Comparison of ENCODE assay signal across 1 cellular context in the genomic region with DNA sequence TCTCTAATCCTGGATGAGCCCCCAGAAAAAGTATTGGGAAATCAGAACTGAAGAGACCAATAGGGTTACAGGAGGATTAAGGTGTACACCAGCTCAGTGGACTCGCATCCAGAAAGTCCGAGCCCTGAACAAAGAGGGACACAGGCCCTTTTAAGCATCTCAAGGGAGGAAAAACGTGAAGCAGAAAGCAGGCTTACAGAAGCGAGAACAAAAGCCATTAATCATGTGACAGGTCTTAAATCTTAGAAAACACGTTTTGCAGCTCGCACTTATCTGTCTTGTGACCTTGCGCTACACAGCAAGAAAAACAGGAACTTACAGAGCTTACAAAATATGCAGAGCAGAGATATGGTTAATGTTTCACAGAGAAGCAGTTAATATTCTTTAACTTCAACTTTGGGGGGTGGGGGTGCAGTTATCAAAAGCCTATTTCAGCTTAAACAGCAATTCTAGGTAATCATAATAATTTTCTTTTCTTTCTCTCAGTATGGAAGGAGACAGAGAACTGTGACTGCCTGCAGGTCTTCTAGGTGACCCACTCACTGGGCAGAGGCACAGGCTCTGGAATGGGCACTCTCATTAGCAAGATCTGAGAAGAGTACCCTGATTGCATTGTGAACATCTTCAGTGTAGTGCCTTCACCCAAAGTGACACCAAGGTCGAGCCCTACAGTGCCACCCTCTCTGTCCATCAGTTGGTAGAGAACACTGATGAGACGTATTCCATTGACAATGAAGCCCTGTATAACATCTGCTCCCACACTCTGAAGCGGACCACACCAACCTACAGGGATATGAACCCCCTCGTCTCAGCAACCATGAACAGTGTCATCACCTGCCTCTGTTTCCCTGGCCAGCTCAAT.
TF ChIP-seq lines count a peak whose summit lies in the region.

No MANE protein-coding gene starts in this region.

TF ChIP-seq in K562, 482 proteins besides CTCF, POLR2A, EP300 and RAD21 (continued from another document and continues in another):
- TF ChIP-seq ZNF318 (IDR thresholded peaks at IDR 0.05; ENCODE audit: borderline replicate concordance in 1 of 2, low read depth in 1 of 2): 0 out of 4 replicates have a peak, but pooled peaks have one; percentile 40 to 63
- no peak for TF ChIP-seq ATF1 (CRISPR knock-in tag; IDR thresholded peaks at IDR 0.05)
- peak; percentile 65 for TF ChIP-seq ATF1 (tag; IDR thresholded peaks at IDR 0.05)
- TF ChIP-seq SREBF1 (IDR thresholded peaks at IDR 0.05; ENCODE audit: borderline replicate concordance, low read depth, low read length): no peak
- TF ChIP-seq ZNF134 (CRISPR knock-in tag; conservative IDR thresholded peaks at IDR 0.05): no peak
- TF ChIP-seq ZNF445 (CRISPR knock-in tag; IDR thresholded peaks at IDR 0.05; ENCODE audit: low read depth): peak; percentile 68; the same call in 1 of the 2 replicates
- no peak for TF ChIP-seq ZNF121 (CRISPR knock-in tag; conservative IDR thresholded peaks at IDR 0.05)
- TF ChIP-seq SRSF3 (IDR thresholded peaks at IDR 0.05; ENCODE audit: insufficient read depth, low read length): no peak
- no peak for TF ChIP-seq ZNF324 (CRISPR knock-in tag; IDR thresholded peaks at IDR 0.05)
- no peak for TF ChIP-seq HDAC1 (IDR thresholded peaks at IDR 0.05)
- TF ChIP-seq RFX5 (IDR thresholded peaks at IDR 0.05; ENCODE audit: low read depth, low read length): no peak
- peak; percentile 89; the same call in 1 of the 2 replicates for TF ChIP-seq SMAD3 (CRISPR knock-in tag; conservative IDR thresholded peaks at IDR 0.05)
- TF ChIP-seq MIER1 (IDR thresholded peaks at IDR 0.05; ENCODE audit: low read depth): no peak
- TF ChIP-seq ELF2 (CRISPR knock-in tag; IDR thresholded peaks at IDR 0.05): no peak
- TF ChIP-seq CBX1 (IDR thresholded peaks at IDR 0.05; ENCODE audit: low read depth): peak; percentile 92
- TF ChIP-seq ZSCAN32 (CRISPR knock-in tag; IDR thresholded peaks at IDR 0.05): no peak
- TF ChIP-seq ZNF253 (CRISPR knock-in tag; conservative IDR thresholded peaks at IDR 0.05): no peak
- no peak for TF ChIP-seq ZFP30 (CRISPR knock-in tag; IDR thresholded peaks at IDR 0.05; ENCODE audit: borderline replicate concordance)
- TF ChIP-seq, protein P1, sequence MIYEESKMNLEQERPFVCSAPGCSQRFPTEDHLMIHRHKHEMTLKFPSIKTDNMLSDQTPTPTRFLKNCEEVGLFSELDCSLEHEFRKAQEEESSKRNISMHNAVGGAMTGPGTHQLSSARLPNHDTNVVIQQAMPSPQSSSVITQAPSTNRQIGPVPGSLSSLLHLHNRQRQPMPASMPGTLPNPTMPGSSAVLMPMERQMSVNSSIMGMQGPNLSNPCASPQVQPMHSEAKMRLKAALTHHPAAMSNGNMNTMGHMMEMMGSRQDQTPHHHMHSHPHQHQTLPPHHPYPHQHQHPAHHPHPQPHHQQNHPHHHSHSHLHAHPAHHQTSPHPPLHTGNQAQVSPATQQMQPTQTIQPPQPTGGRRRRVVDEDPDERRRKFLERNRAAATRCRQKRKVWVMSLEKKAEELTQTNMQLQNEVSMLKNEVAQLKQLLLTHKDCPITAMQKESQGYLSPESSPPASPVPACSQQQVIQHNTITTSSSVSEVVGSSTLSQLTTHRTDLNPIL (CRISPR knock-in tag; IDR thresholded peaks at IDR 0.05): 0 out of 2 replicates have a peak, but pooled peaks have one; percentile 2
- TF ChIP-seq, protein P2, sequence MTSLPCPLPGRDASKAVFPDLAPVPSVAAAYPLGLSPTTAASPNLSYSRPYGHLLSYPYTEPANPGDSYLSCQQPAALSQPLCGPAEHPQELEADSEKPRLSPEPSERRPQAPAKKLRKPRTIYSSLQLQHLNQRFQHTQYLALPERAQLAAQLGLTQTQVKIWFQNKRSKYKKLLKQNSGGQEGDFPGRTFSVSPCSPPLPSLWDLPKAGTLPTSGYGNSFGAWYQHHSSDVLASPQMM (CRISPR knock-in tag; IDR thresholded peaks at IDR 0.05): no peak
- 0 out of 2 replicates have a peak, but pooled peaks have one; percentile 77 for TF ChIP-seq TCF15 (CRISPR knock-in tag; IDR thresholded peaks at IDR 0.05)
- TF ChIP-seq, protein P3, sequence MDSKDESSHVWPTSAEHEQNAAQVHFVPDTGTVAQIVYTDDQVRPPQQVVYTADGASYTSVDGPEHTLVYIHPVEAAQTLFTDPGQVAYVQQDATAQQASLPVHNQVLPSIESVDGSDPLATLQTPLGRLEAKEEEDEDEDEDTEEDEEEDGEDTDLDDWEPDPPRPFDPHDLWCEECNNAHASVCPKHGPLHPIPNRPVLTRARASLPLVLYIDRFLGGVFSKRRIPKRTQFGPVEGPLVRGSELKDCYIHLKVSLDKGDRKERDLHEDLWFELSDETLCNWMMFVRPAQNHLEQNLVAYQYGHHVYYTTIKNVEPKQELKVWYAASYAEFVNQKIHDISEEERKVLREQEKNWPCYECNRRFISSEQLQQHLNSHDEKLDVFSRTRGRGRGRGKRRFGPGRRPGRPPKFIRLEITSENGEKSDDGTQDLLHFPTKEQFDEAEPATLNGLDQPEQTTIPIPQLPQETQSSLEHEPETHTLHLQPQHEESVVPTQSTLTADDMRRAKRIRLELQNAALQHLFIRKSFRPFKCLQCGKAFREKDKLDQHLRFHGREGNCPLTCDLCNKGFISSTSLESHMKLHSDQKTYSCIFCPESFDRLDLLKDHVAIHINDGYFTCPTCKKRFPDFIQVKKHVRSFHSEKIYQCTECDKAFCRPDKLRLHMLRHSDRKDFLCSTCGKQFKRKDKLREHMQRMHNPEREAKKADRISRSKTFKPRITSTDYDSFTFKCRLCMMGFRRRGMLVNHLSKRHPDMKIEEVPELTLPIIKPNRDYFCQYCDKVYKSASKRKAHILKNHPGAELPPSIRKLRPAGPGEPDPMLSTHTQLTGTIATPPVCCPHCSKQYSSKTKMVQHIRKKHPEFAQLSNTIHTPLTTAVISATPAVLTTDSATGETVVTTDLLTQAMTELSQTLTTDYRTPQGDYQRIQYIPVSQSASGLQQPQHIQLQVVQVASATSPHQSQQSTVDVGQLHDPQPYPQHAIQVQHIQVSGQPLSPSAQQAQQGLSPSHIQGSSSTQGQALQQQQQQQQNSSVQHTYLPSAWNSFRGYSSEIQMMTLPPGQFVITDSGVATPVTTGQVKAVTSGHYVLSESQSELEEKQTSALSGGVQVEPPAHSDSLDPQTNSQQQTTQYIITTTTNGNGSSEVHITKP (IDR thresholded peaks at IDR 0.05; ENCODE audit: partially characterized antibody): no peak
- TF ChIP-seq KLF1 (tag; IDR thresholded peaks at IDR 0.05): peak; percentile 37; the same call in 1 of the 2 replicates
- TF ChIP-seq ARID1B (IDR thresholded peaks at IDR 0.05): peak; percentile 98
- peak; percentile 92; the same call in 1 of the 2 replicates for TF ChIP-seq RNF2 (IDR thresholded peaks at IDR 0.05)
- no peak for TF ChIP-seq ZC3H8 (IDR thresholded peaks at IDR 0.05)
- peak; percentile 14 for TF ChIP-seq TBP (optimal IDR thresholded peaks at IDR 0.05; ENCODE audit: low read depth, low read length)
- TF ChIP-seq HCFC1 (IDR thresholded peaks at IDR 0.05; ENCODE audit: low read depth, low read length): no peak
- no peak for TF ChIP-seq HNRNPUL1 (IDR thresholded peaks at IDR 0.05; ENCODE audit: low read length)
- TF ChIP-seq SRSF9 (IDR thresholded peaks at IDR 0.05; ENCODE audit: borderline replicate concordance, low read depth, low read length): no peak
- no peak; the same call in 1 of the 2 replicates for TF ChIP-seq ARID3B (CRISPR knock-in tag; IDR thresholded peaks at IDR 0.05; ENCODE audit: borderline replicate concordance)
- TF ChIP-seq SMAD4 (CRISPR knock-in tag; conservative IDR thresholded peaks at IDR 0.05): peak; percentile 86
- 0 out of 2 replicates have a peak, but pooled peaks have one; percentile 11 for TF ChIP-seq ZNF12 (CRISPR knock-in tag; IDR thresholded peaks at IDR 0.05)
- no peak for TF ChIP-seq STAG1 (CRISPR knock-in tag; IDR thresholded peaks at IDR 0.05; ENCODE audit: borderline replicate concordance)
- no peak for TF ChIP-seq ZNF57 (CRISPR knock-in tag; IDR thresholded peaks at IDR 0.05)
- no peak for TF ChIP-seq CGGBP1 (CRISPR knock-in tag; IDR thresholded peaks at IDR 0.05)
- TF ChIP-seq, protein P4, sequence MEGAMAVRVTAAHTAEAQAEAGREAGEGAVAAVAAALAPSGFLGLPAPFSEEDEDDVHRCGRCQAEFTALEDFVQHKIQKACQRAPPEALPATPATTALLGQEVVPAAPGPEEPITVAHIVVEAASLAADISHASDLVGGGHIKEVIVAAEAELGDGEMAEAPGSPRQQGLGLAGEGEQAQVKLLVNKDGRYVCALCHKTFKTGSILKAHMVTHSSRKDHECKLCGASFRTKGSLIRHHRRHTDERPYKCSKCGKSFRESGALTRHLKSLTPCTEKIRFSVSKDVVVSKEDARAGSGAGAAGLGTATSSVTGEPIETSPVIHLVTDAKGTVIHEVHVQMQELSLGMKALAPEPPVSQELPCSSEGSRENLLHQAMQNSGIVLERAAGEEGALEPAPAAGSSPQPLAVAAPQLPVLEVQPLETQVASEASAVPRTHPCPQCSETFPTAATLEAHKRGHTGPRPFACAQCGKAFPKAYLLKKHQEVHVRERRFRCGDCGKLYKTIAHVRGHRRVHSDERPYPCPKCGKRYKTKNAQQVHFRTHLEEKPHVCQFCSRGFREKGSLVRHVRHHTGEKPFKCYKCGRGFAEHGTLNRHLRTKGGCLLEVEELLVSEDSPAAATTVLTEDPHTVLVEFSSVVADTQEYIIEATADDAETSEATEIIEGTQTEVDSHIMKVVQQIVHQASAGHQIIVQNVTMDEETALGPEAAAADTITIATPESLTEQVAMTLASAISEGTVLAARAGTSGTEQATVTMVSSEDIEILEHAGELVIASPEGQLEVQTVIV (CRISPR knock-in tag; IDR thresholded peaks at IDR 0.05; ENCODE audit: borderline replicate concordance): no peak
- TF ChIP-seq THAP7 (CRISPR knock-in tag; IDR thresholded peaks at IDR 0.05): 0 out of 2 replicates have a peak, but pooled peaks have one; percentile 41
